ENCODE assay signal across 8 cellular contexts in the genomic region with DNA sequence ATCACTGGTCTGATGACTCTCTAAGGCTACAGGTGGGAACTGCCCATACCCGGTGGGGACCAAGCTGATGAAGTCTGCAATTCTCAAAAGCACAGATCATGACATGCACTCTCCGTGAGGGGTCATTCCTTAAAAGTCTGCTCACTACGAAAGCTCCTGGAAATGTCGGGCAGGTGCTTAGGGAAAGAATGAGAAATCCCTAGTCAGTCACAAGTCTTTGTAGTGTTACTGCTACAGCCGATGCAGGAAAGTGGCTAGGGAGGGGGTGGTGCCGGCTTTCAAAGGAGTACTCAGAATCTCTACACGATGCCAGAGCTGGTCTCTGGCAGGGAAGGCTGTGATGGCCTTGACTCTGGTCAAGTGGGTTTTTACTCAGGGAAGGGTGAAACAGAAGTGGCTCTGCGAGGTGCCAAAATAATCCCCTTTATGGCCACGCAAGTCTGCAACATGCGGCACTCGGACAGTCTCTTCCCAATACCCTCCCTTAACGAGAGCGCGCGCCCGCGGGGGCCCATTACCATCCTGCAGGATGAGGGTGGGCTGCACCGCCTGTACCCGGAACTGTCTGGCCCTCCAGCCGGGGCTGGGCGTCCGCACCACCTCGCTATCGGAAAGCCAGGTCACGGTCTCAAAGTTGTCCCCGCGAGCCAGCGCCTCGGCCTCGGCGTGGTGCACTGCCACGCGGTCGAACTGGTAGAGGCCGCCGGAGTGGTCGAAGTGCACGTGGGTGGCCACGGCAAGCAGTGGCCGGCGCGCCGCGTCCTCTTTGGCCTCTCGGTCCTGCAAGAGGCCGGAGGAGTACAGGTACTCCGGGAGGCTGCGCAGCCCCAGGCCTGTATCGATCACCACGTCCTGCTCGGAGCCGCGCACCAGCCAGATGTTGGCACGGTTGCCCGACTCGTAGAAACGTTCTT. TPM values are rescaled to one million over a fixed set of nuclear protein-coding genes. Genes with fewer than 3 reads are reported as not detected.
DNase-seq lines count a peak whose midpoint lies in the region; ATAC-seq, FAIRE-seq and TF ChIP-seq lines count a peak whose summit lies in the region.

No MANE protein-coding gene starts in this region.

- ATAC-seq in lower lobe of right lung = peak; percentile 62 to 65

- peaks cover 23% of the 10 kb centered on the region for H3K4me1 ChIP-seq in lower lobe of right lung

- FAIRE-seq in GM12891 (lab: Jason Lieb, UNC) = peak; percentile 20

- H3K4me3 ChIP-seq in H7 (ENCODE audit: insufficient read depth, low read depth, low read length) (peak overlapping the region; percentile 81), dorsolateral prefrontal cortex (peak overlapping the region; percentile 52 to 98 (median 89)), lower lobe of right lung (peak overlapping the region; percentile 96)

- TF ChIP-seq CTCF in VCaP (conservative IDR thresholded peaks at IDR 0.05) (no peak), dorsolateral prefrontal cortex (IDR thresholded peaks at IDR 0.05 in 54 of 56, conservative IDR thresholded peaks at IDR 0.05 in 2 of 56; ENCODE audit: low read depth in 1 of 56, partially characterized antibody in 56 of 56) (no peak), lower lobe of right lung (IDR thresholded peaks at IDR 0.05) (no peak)

- H3K27me3 ChIP-seq in H7 (ENCODE audit: control insufficient read depth, insufficient read depth, low read length) = no peaks in the 10 kb centered on the region
- no peaks in the 10 kb centered on the region for H3K27me3 ChIP-seq in dorsolateral prefrontal cortex
- H3K27me3 ChIP-seq in lower lobe of right lung (ENCODE audit: low read depth) = no peaks in the 10 kb centered on the region

- H3K36me3 ChIP-seq in H7 (replicated peaks; ENCODE audit: control insufficient read depth, insufficient read depth, low read length) (no peaks in the 10 kb centered on the region), lower lobe of right lung (no peaks in the 10 kb centered on the region)

- intact Hi-C loops in dorsolateral prefrontal cortex (cut with DNase I) (loop anchor here (1.0 to 5.0 kb wide), 3 partner anchors 36 to 66 kb away; partner anchors contain the start of genes CETN3 (in 1 of the 2) and LYSMD3 (in 1 of the 2)), lower lobe of right lung (cut with DNase I) (no loop called here)

- no peak for DNase-seq in GM12891 (ENCODE audit: insufficient read length, low spot score)
- peak; percentile 61 for DNase-seq in H7
- DNase-seq in M059J (ENCODE audit: low read depth) = peak; percentile 29
- DNase-seq in dorsolateral prefrontal cortex = peak in 4 of 10 donors; percentile 36 to 51 (median 46)
- DNase-seq in lower lobe of right lung = peak; percentile 69
- DNase-seq in stimulated activated CD4-positive, alpha-beta T cell treated with anti-CD3 and anti-CD28 coated beads, TNF-alpha, amount 100 ng/mL, for 24 hours (ENCODE audit: low read depth in 3 of 3) = peak in 2 of 3 experiments; percentile 6 to 28
- DNase-seq in ureter (ENCODE audit: low spot score) = no peak

- H3K9me3 ChIP-seq in lower lobe of right lung = no peaks in the 10 kb centered on the region

- TF ChIP-seq POLR2A in GM12891 (IDR thresholded peaks at IDR 0.05; ENCODE audit: low read depth, low read length) = no peak

- H3K27ac ChIP-seq in VCaP (peak overlapping the region; percentile 83), dorsolateral prefrontal cortex (peak overlapping the region; percentile 32 to 96 (median 90)), lower lobe of right lung (peak overlapping the region; percentile 83)

TF ChIP-seq in GM12891, 5 proteins besides CTCF, POLR2A, EP300 and RAD21:
- TF ChIP-seq POLR2AphosphoS5 (IDR thresholded peaks at IDR 0.05; ENCODE audit: low read depth, low read length) (no peak), TAF1 (IDR thresholded peaks at IDR 0.05; ENCODE audit: low read depth, low read length) (peak; percentile 30; the same call in 1 of the 2 replicates)
TF ChIP-seq in GM12891: peak in this region for 1.

RNA-seq across cellular contexts. Expression of gene MBLAC2, which starts 1.0 kb away (rescaled TPM):
- polyA plus RNA-seq in GM12891 (2012; ENCODE audit: low read depth, missing spikeins) = 2.8 TPM
- total RNA-seq in H7 (2014; rRNA removed; shearing (Covaris generic)) = 4.5 and 5.6 TPM in 2 replicates
- 2.5 and 2.6 TPM in 2 replicates for total RNA-seq in M059J (2014; rRNA removed; shearing (Covaris generic))
- total RNA-seq in dorsolateral prefrontal cortex (10 to 100 TPM in 118 of 120 experiments, 1 to 10 TPM in 2; 9.0 to 18.7 (median 13.8) TPM), lower lobe of right lung (5.9 TPM), ureter (7.8 TPM)

RNA-seq across cellular contexts. Expression of gene POLR3G, which starts 1.1 kb away (rescaled TPM):
- 11.8 TPM for polyA plus RNA-seq in GM12891 (2012; ENCODE audit: low read depth, missing spikeins)
- total RNA-seq in H7 (2014; rRNA removed; shearing (Covaris generic)) = 126 and 169 TPM in 2 replicates
- 7.6 and 11.5 TPM in 2 replicates for total RNA-seq in M059J (2014; rRNA removed; shearing (Covaris generic))
- total RNA-seq in dorsolateral prefrontal cortex (10 to 100 TPM in 10 of 120 experiments, 1 to 10 TPM in 110; 3.8 to 12.6 (median 7.0) TPM), lower lobe of right lung (1.8 TPM), ureter (2.1 TPM)

RNA-seq across cellular contexts. Expression of gene LYSMD3, which starts 55.8 kb away (rescaled TPM):
- 5.5 TPM for polyA plus RNA-seq in GM12891 (2012; ENCODE audit: low read depth, missing spikeins)
- total RNA-seq in H7 (2014; rRNA removed; shearing (Covaris generic)) = 7.0 and 9.2 TPM in 2 replicates
- 13.2 and 18.1 TPM in 2 replicates for total RNA-seq in M059J (2014; rRNA removed; shearing (Covaris generic))
- total RNA-seq in dorsolateral prefrontal cortex = 10 to 100 TPM in 112 of 120 experiments, 1 to 10 TPM in 8; 8.2 to 18.0 (median 13.0) TPM
- 21.6 TPM for total RNA-seq in lower lobe of right lung
- total RNA-seq in ureter = 15.1 TPM

Comparison
In these comparisons a context has a peak if more than half of its experiments do, and no peak if none do; other contexts are left out.
1. DNase-seq: peak in H7 (single experiment), M059J (single experiment), lower lobe of right lung (single experiment) and stimulated activated CD4-positive, alpha-beta T cell treated with anti-CD3 and anti-CD28 coated beads, TNF-alpha, amount 100 ng/mL, for 24 hours (2 of 3); none in GM12891 (single experiment) and ureter (single experiment).
2. Peak in every context shown above with its lines, with median percentiles within 50 percentile points of each other: H3K4me3 ChIP-seq and H3K27ac ChIP-seq.